ENCODE assay signal across 2 cellular contexts in genomic region chr6:11492444-11493300, GRCh38.
TF ChIP-seq lines count a peak whose summit lies in the region.

No MANE protein-coding gene starts in this region.

TF ChIP-seq in A549, 52 proteins besides CTCF, POLR2A, EP300 and RAD21:
- TF ChIP-seq CEBPB (IDR thresholded peaks at IDR 0.05) = peak; percentile 46 to 54; a peak in 3 of 4 replicates
- TF ChIP-seq POLR2AphosphoS2 (conservative IDR thresholded peaks at IDR 0.05; ENCODE audit: low read length) = no peak
TF ChIP-seq in A549: peak in this region for 1.

TF ChIP-seq in GM12878, 131 proteins besides CTCF, POLR2A, EP300 and RAD21 (continues in another document):
- TF ChIP-seq TCF12 (IDR thresholded peaks at IDR 0.05; ENCODE audit: low read depth, low read length) (no peak), SIN3A (IDR thresholded peaks at IDR 0.05; ENCODE audit: low read depth, low read length) (no peak), IRF3 (IDR thresholded peaks at IDR 0.05) (no peak), HSF1 (IDR thresholded peaks at IDR 0.05; ENCODE audit: low read depth, low read length) (no peak), ETV6 (conservative IDR thresholded peaks at IDR 0.05 in 1 of 2, IDR thresholded peaks at IDR 0.05 in 1 of 2; ENCODE audit: borderline replicate concordance in 1 of 2, low read depth in 1 of 2) (0 out of 4 replicates have a peak, but pooled peaks of 1 of the 2 experiments have one; percentile 27), HDAC6 (IDR thresholded peaks at IDR 0.05; ENCODE audit: unreplicated experiment) (no peak), RAD51 (IDR thresholded peaks at IDR 0.05) (no peak), STAT1 (conservative IDR thresholded peaks at IDR 0.05) (no peak), IRF5 (IDR thresholded peaks at IDR 0.05; ENCODE audit: borderline replicate concordance) (no peak), JUND (IDR thresholded peaks at IDR 0.05; ENCODE audit: low read depth, low read length) (no peak), IKZF1 (conservative IDR thresholded peaks at IDR 0.05) (peak; percentile 72), ZNF687 (IDR thresholded peaks at IDR 0.05) (no peak), SRF (IDR thresholded peaks at IDR 0.05; ENCODE audit: low read depth in 2 of 2, low read length in 2 of 2) (no peak), ESRRA (IDR thresholded peaks at IDR 0.05; ENCODE audit: low read length) (no peak), SIX5 (IDR thresholded peaks at IDR 0.05; ENCODE audit: low read depth, low read length, severe bottlenecking) (no peak), EGR1 (IDR thresholded peaks at IDR 0.05; ENCODE audit: borderline replicate concordance in 1 of 2, low read depth in 2 of 2, low read length in 2 of 2) (peak in 1 of 2 experiments; percentile 74; a peak in 1 of 3 replicates), MAX (IDR thresholded peaks at IDR 0.05; ENCODE audit: low read depth, low read length) (no peak), HDGF (IDR thresholded peaks at IDR 0.05) (no peak), HCFC1 (IDR thresholded peaks at IDR 0.05; ENCODE audit: low read length) (no peak), E4F1 (IDR thresholded peaks at IDR 0.05; ENCODE audit: borderline replicate concordance, partially characterized antibody) (no peak), BRCA1 (IDR thresholded peaks at IDR 0.05; ENCODE audit: low read depth, low read length) (no peak), ZNF207 (IDR thresholded peaks at IDR 0.05; ENCODE audit: borderline replicate concordance) (no peak), ATF3 (IDR thresholded peaks at IDR 0.05; ENCODE audit: borderline replicate concordance, extremely low read depth, low read depth, low read length) (peak; percentile 7; the same call in 1 of the 2 replicates), PBX3 (IDR thresholded peaks at IDR 0.05; ENCODE audit: insufficient replicate concordance, low read depth, low read length) (no peak), E2F4 (IDR thresholded peaks at IDR 0.05; ENCODE audit: low read depth, low read length) (no peak), ZNF622 (IDR thresholded peaks at IDR 0.05) (no peak), POLR2AphosphoS5 (IDR thresholded peaks at IDR 0.05; ENCODE audit: low read length) (no peak), RB1 (IDR thresholded peaks at IDR 0.05; ENCODE audit: borderline replicate concordance) (no peak), FOXK2 (IDR thresholded peaks at IDR 0.05) (no peak), TCF7 (IDR thresholded peaks at IDR 0.05; ENCODE audit: borderline replicate concordance) (no peak), E2F8 (IDR thresholded peaks at IDR 0.05; ENCODE audit: low read depth, partially characterized antibody) (no peak), ZNF384 (IDR thresholded peaks at IDR 0.05; ENCODE audit: borderline replicate concordance, low read depth, low read length) (no peak), NKRF (conservative IDR thresholded peaks at IDR 0.05) (no peak), BCL11A (IDR thresholded peaks at IDR 0.05; ENCODE audit: low read depth, low read length) (no peak), SUZ12 (IDR thresholded peaks at IDR 0.05; ENCODE audit: unreplicated experiment) (no peak), MYC (IDR thresholded peaks at IDR 0.05; ENCODE audit: insufficient read depth, insufficient read length, insufficient replicate concordance, low read length, severe bottlenecking) (no peak), JUNB (IDR thresholded peaks at IDR 0.05) (no peak)
